In genomic region chr1:39960461-39960958, GRCh38 we compare ENCODE assay signal across 8 cellular contexts. TPM values are rescaled to one million over a fixed set of nuclear protein-coding genes. Genes with fewer than 3 reads are reported as not detected.
DNase-seq lines count a peak whose midpoint lies in the region; ATAC-seq and TF ChIP-seq lines count a peak whose summit lies in the region.

No MANE protein-coding gene starts in this region.

- no peaks in the 10 kb centered on the region for H3K27me3 Mint-ChIP-seq in stimulated activated memory B cell treated with anti-CD40 and anti-IgM and Interleukin-4, amounts not matched to agents 10 μg/mL and 1 μg/mL and 100 μg/mL, for 72 hours

- TF ChIP-seq CTCF in 22Rv1 (IDR thresholded peaks at IDR 0.05) (no peak), GM13977 (IDR thresholded peaks at IDR 0.05; ENCODE audit: extremely low read depth, insufficient read depth, missing control alignments) (no peak), dorsolateral prefrontal cortex (IDR thresholded peaks at IDR 0.05 in 54 of 56, conservative IDR thresholded peaks at IDR 0.05 in 2 of 56; ENCODE audit: low read depth in 1 of 56, partially characterized antibody in 56 of 56) (no peak)

- in situ Hi-C loops in GM13977 (cut with MboI; ENCODE audit: low pct_unique_long_range_greater_than_20kb, low sequenced_read_pairs, unreplicated experiment) = no loop called here

- no peaks in the 10 kb centered on the region for H3K27me3 ChIP-seq in dorsolateral prefrontal cortex

- H3K27ac Mint-ChIP-seq in stimulated activated memory B cell treated with anti-CD40 and anti-IgM and Interleukin-4, amounts not matched to agents 10 μg/mL and 1 μg/mL and 100 μg/mL, for 72 hours = peak overlapping the region; percentile 82

- peak; percentile 36 for ATAC-seq in HG03565 (IDR thresholded peaks at IDR 0.05; ENCODE audit: unreplicated experiment)
- peak; percentile 92 for ATAC-seq in stimulated activated memory B cell treated with anti-CD40 and anti-IgM and Interleukin-4, amounts not matched to agents 10 μg/mL and 1 μg/mL and 100 μg/mL, for 72 hours
- ATAC-seq in HG03159 (IDR thresholded peaks at IDR 0.05; ENCODE audit: unreplicated experiment) = no peak
- no peak for ATAC-seq in HG03457 (IDR thresholded peaks at IDR 0.05; ENCODE audit: unreplicated experiment)

- DNase-seq in GM13977 (ENCODE audit: low spot score) = peak; percentile 58
- DNase-seq in NOMO-1 treated with dmso at 0.1 percent for 144 hours (lab: John Stamatoyannopoulos, UW; ENCODE audit: unreplicated experiment) = peak; percentile 86
- peak in 1 of 10 donors; percentile 50 for DNase-seq in dorsolateral prefrontal cortex

- no peak overlapping the region for H3K4me3 ChIP-seq in dorsolateral prefrontal cortex

- peak overlapping the region; percentile 73 for H3K27ac ChIP-seq in 22Rv1
- peak overlapping the region in 42 of 59 donors; percentile 1 to 81 (median 49) for H3K27ac ChIP-seq in dorsolateral prefrontal cortex

- H3K9me3 Mint-ChIP-seq in stimulated activated memory B cell treated with anti-CD40 and anti-IgM and Interleukin-4, amounts not matched to agents 10 μg/mL and 1 μg/mL and 100 μg/mL, for 72 hours = no peaks in the 10 kb centered on the region

- H3K36me3 Mint-ChIP-seq in stimulated activated memory B cell treated with anti-CD40 and anti-IgM and Interleukin-4, amounts not matched to agents 10 μg/mL and 1 μg/mL and 100 μg/mL, for 72 hours = peaks cover 64% of the 10 kb centered on the region

- peaks cover 80% of the 10 kb centered on the region for H3K4me1 Mint-ChIP-seq in stimulated activated memory B cell treated with anti-CD40 and anti-IgM and Interleukin-4, amounts not matched to agents 10 μg/mL and 1 μg/mL and 100 μg/mL, for 72 hours

- intact Hi-C loops in dorsolateral prefrontal cortex (cut with DNase I) = no loop called here

- H3K4me3 Mint-ChIP-seq in stimulated activated memory B cell treated with anti-CD40 and anti-IgM and Interleukin-4, amounts not matched to agents 10 μg/mL and 1 μg/mL and 100 μg/mL, for 72 hours = peak overlapping the region; percentile 57

RNA-seq across cellular contexts. Expression of gene MFSD2A, which starts 5.6 kb away (rescaled TPM):
- total RNA-seq in dorsolateral prefrontal cortex = 10 to 100 TPM in 118 of 120 experiments, 1 to 10 TPM in 2; 6.7 to 62.3 (median 20.8) TPM

RNA-seq across cellular contexts. Expression of gene MYCL, which starts 58.8 kb away (rescaled TPM):
- 1 to 10 TPM in 118 of 120 experiments, under 1 TPM in 2; 0.88 to 5.6 (median 2.3) TPM for total RNA-seq in dorsolateral prefrontal cortex

Comparison
In these comparisons a context has a peak if more than half of its experiments do, and no peak if none do; other contexts are left out.
1. ATAC-seq: peak in HG03565 (single experiment) and stimulated activated memory B cell treated with anti-CD40 and anti-IgM and Interleukin-4, amounts not matched to agents 10 μg/mL and 1 μg/mL and 100 μg/mL, for 72 hours (single experiment); none in HG03159 (single experiment) and HG03457 (single experiment).